Comparison of ENCODE assay signal across 2 cellular contexts in the genomic region with DNA sequence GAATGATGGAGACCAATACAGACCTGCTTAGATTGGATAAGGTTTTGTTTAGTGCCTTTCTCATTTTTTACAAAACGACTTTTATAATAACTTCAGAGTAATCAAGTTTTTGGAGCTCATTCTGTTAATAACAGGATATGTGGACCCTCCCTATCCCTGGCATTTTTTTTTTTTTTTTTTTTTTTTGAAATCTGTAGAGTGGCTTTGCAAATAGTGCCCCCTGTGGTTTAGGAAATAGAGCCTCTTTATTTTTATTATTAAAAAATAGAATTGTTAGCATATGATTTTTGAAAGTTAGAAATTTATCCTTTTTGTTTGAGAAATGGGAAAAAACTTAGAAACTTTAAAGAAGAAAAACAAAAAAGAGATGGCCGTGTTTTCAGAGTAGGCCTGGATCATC.
TF ChIP-seq lines count a peak whose summit lies in the region.

No MANE protein-coding gene starts in this region.

TF ChIP-seq in SK-N-SH, 30 proteins besides CTCF, POLR2A, EP300 and RAD21 (continued from another document):
- TF ChIP-seq, protein P1, sequence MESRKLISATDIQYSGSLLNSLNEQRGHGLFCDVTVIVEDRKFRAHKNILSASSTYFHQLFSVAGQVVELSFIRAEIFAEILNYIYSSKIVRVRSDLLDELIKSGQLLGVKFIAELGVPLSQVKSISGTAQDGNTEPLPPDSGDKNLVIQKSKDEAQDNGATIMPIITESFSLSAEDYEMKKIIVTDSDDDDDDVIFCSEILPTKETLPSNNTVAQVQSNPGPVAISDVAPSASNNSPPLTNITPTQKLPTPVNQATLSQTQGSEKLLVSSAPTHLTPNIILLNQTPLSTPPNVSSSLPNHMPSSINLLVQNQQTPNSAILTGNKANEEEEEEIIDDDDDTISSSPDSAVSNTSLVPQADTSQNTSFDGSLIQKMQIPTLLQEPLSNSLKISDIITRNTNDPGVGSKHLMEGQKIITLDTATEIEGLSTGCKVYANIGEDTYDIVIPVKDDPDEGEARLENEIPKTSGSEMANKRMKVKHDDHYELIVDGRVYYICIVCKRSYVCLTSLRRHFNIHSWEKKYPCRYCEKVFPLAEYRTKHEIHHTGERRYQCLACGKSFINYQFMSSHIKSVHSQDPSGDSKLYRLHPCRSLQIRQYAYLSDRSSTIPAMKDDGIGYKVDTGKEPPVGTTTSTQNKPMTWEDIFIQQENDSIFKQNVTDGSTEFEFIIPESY (IDR thresholded peaks at IDR 0.05; ENCODE audit: borderline replicate concordance, low read depth) = no peak
- TF ChIP-seq POLR2AphosphoS5 (IDR thresholded peaks at IDR 0.05; ENCODE audit: low read depth, low read length) (no peak), FOXJ3 (CRISPR knock-in tag; IDR thresholded peaks at IDR 0.05) (no peak), USF2 (IDR thresholded peaks at IDR 0.05; ENCODE audit: borderline replicate concordance, low read depth, low read length) (no peak), TAF1 (IDR thresholded peaks at IDR 0.05; ENCODE audit: borderline replicate concordance, low read depth, low read length) (no peak), IRF3 (IDR thresholded peaks at IDR 0.05; ENCODE audit: low read depth, low read length) (no peak), GATA2 (CRISPR knock-in tag; IDR thresholded peaks at IDR 0.05) (no peak), EZH2phosphoT487 (IDR thresholded peaks at IDR 0.05; ENCODE audit: borderline replicate concordance, low read depth) (no peak), RXRA (IDR thresholded peaks at IDR 0.05; ENCODE audit: borderline replicate concordance, low read depth) (no peak), FOSL2 (IDR thresholded peaks at IDR 0.05; ENCODE audit: borderline replicate concordance, low read depth) (no peak), TEAD4 (IDR thresholded peaks at IDR 0.05; ENCODE audit: borderline replicate concordance, insufficient read depth) (no peak), JUND (IDR thresholded peaks at IDR 0.05) (no peak), MXI1 (IDR thresholded peaks at IDR 0.05; ENCODE audit: low read depth, low read length) (no peak), SMC3 (IDR thresholded peaks at IDR 0.05; ENCODE audit: low read depth, low read length) (no peak), YY1 (IDR thresholded peaks at IDR 0.05; ENCODE audit: low read depth) (no peak), ELF1 (IDR thresholded peaks at IDR 0.05) (no peak), RFX5 (IDR thresholded peaks at IDR 0.05; ENCODE audit: low read length) (no peak)
- TF ChIP-seq, protein P2, sequence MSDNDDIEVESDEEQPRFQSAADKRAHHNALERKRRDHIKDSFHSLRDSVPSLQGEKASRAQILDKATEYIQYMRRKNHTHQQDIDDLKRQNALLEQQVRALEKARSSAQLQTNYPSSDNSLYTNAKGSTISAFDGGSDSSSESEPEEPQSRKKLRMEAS (IDR thresholded peaks at IDR 0.05; ENCODE audit: low read depth) = no peak

TF ChIP-seq in SK-N-SH treated with all-trans-retinoic acid at 6 μM for 48 hours, 23 proteins besides CTCF, POLR2A, EP300 and RAD21 (continued from another document):
- TF ChIP-seq, protein P3, sequence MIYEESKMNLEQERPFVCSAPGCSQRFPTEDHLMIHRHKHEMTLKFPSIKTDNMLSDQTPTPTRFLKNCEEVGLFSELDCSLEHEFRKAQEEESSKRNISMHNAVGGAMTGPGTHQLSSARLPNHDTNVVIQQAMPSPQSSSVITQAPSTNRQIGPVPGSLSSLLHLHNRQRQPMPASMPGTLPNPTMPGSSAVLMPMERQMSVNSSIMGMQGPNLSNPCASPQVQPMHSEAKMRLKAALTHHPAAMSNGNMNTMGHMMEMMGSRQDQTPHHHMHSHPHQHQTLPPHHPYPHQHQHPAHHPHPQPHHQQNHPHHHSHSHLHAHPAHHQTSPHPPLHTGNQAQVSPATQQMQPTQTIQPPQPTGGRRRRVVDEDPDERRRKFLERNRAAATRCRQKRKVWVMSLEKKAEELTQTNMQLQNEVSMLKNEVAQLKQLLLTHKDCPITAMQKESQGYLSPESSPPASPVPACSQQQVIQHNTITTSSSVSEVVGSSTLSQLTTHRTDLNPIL (CRISPR knock-in tag; IDR thresholded peaks at IDR 0.05; ENCODE audit: low read depth) = no peak
- no peak for TF ChIP-seq RARB (CRISPR knock-in tag; IDR thresholded peaks at IDR 0.05)
- no peak for TF ChIP-seq BACH2 (CRISPR knock-in tag; IDR thresholded peaks at IDR 0.05; ENCODE audit: borderline replicate concordance)
- TF ChIP-seq OSR1 (CRISPR knock-in tag; IDR thresholded peaks at IDR 0.05) = no peak
